ENCODE assay signal across 18 cellular contexts in the genomic region with DNA sequence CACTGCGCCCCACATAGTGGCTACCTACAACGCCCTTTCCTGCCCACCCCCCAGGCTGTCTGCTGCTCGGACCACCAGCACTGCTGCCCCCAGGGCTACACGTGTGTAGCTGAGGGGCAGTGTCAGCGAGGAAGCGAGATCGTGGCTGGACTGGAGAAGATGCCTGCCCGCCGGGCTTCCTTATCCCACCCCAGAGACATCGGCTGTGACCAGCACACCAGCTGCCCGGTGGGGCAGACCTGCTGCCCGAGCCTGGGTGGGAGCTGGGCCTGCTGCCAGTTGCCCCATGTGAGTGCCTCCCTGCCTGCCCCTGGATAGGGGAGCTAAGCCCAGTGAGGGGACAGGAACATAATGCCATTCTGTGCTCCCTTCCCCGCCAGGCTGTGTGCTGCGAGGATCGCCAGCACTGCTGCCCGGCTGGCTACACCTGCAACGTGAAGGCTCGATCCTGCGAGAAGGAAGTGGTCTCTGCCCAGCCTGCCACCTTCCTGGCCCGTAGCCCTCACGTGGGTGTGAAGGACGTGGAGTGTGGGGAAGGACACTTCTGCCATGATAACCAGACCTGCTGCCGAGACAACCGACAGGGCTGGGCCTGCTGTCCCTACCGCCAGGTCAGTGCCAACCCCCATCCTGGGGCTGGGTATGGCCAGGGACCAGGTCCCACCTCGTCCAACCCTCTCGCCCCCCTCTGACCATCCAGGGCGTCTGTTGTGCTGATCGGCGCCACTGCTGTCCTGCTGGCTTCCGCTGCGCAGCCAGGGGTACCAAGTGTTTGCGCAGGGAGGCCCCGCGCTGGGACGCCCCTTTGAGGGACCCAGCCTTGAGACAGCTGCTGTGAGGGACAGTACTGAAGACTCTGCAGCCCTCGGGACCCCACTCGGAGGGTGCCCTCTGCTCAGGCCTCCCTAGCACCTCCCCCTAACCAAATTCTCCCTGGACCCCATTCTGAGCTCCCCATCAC. TPM values are rescaled to one million over a fixed set of nuclear protein-coding genes. Genes with fewer than 3 reads are reported as not detected.
DNase-seq lines count a peak whose midpoint lies in the region; ATAC-seq and TF ChIP-seq lines count a peak whose summit lies in the region.
"Had no signal": no experiment of that assay in that cellular context is flagged by ENCODE, and none has a peak within 500 bp of the region (broad histone marks: within the 10 kb centered on the region; RNA-seq: fewer than 3 reads in every experiment).

No MANE protein-coding gene starts in this region.

- H3K27ac Mint-ChIP-seq in mesothelial cell of epicardium, result no peak overlapping the region
- H3K27ac Mint-ChIP-seq: stimulated activated naive CD8-positive, alpha-beta T cell treated with anti-CD3 and anti-CD28 coated beads, Interleukin-15, Interleukin-2, amounts not matched to agents 100 ng/mL and 50 ng/mL, for 24 hours had no signal

- WGBS in SK-N-SH (ENCODE audit: low lambda C conversion rate), result 92% methylated on average over 22 of the region's 38 CpGs

- no peak for TF ChIP-seq RAD21 in SK-N-SH (IDR thresholded peaks at IDR 0.05; ENCODE audit: low read length)

- ATAC-seq in SK-N-SH treated with all-trans-retinoic acid at 6 μM for 48 hours, result no peak
- no peak for ATAC-seq in Panc1
- ATAC-seq in HG02885 (IDR thresholded peaks at IDR 0.05; ENCODE audit: poor library complexity, unreplicated experiment), result no peak

- H3K9me3 ChIP-seq in SK-N-SH, result no peaks in the 10 kb centered on the region
- no peaks in the 10 kb centered on the region for H3K9me3 ChIP-seq in Panc1 (ENCODE audit: control insufficient read depth, insufficient read depth, low read depth, low read length)
- H3K9me3 ChIP-seq: esophagus muscularis mucosa, uterus had no signal

- H3K4me1 ChIP-seq in SK-N-SH (ENCODE audit: control insufficient read depth in 1 of 2, insufficient read depth in 2 of 2, low read depth in 1 of 2, low read length in 1 of 2), result no peaks in the 10 kb centered on the region
- H3K4me1 ChIP-seq in Panc1 (ENCODE audit: control insufficient read depth, insufficient read depth, low read length), result no peaks in the 10 kb centered on the region
- H3K4me1 ChIP-seq: uterus had no signal

- intact Hi-C loops in Panc1 (cut with micrococcal nuclease; ENCODE audit: unreplicated experiment), result no loop called here

- no peak for TF ChIP-seq EP300 in SK-N-SH (IDR thresholded peaks at IDR 0.05; ENCODE audit: borderline replicate concordance in 1 of 2, low read depth in 1 of 2, low read length in 1 of 2)

- H4K20me1 ChIP-seq in SK-N-SH (ENCODE audit: insufficient read depth), result peaks cover 7% of the 10 kb centered on the region; the same call in 1 of the 2 replicates

- H3K27me3 ChIP-seq in SK-N-SH (ENCODE audit: insufficient read depth), result no peaks in the 10 kb centered on the region
- H3K27me3 ChIP-seq in Panc1 (ENCODE audit: control insufficient read depth, insufficient read depth, low read length), result no peaks in the 10 kb centered on the region
- H3K27me3 ChIP-seq: esophagus muscularis mucosa, uterus had no signal

- H3K27ac ChIP-seq in SK-N-SH (ENCODE audit: low read depth in 2 of 2, low read length in 1 of 2), result no peak overlapping the region
- no peak overlapping the region for H3K27ac ChIP-seq in Panc1 (ENCODE audit: low read length)

- POLR2A ChIA-PET in SK-N-SH (lab: Yijun Ruan, JAX), result interaction anchor here (2.1 kb wide), 1 partner anchor 10 kb away, joined by 11 read pairs; a partner anchor contains a TSS
- POLR2A ChIA-PET in Panc1 (lab: Charles Lee), result interaction anchor here (0.6 kb wide), 1 partner anchor 37 kb away, joined by 18 read pairs; no protein-coding TSS in a partner anchor

- no peak overlapping the region for H3K4me2 ChIP-seq in SK-N-SH

- no peaks in the 10 kb centered on the region for H3K9me2 ChIP-seq in SK-N-SH

- H3K9me3 Mint-ChIP-seq in mesothelial cell of epicardium, result no peaks in the 10 kb centered on the region
- H3K9me3 Mint-ChIP-seq: stimulated activated naive CD8-positive, alpha-beta T cell treated with anti-CD3 and anti-CD28 coated beads, Interleukin-15, Interleukin-2, amounts not matched to agents 100 ng/mL and 50 ng/mL, for 24 hours had no signal

- no peaks in the 10 kb centered on the region for H3F3A ChIP-seq in SK-N-SH (replicated peaks; ENCODE audit: insufficient read depth)

- peaks cover 8% of the 10 kb centered on the region for H3K4me1 Mint-ChIP-seq in mesothelial cell of epicardium

- H3K4me3 Mint-ChIP-seq in mesothelial cell of epicardium, result peak overlapping the region; percentile 49
- H3K4me3 Mint-ChIP-seq: stimulated activated naive CD8-positive, alpha-beta T cell treated with anti-CD3 and anti-CD28 coated beads, Interleukin-15, Interleukin-2, amounts not matched to agents 100 ng/mL and 50 ng/mL, for 24 hours had no signal

- TF ChIP-seq CTCF in SK-N-SH (IDR thresholded peaks at IDR 0.05), result no peak
- no peak for TF ChIP-seq CTCF in Panc1 (IDR thresholded peaks at IDR 0.05)
- no peak for TF ChIP-seq CTCF in mesothelial cell of epicardium (IDR thresholded peaks at IDR 0.05; ENCODE audit: unreplicated experiment)

- DNase-seq in SK-N-SH (peak; percentile 32), Panc1 (ENCODE audit: low read depth, low spot score) (no peak), mesothelial cell of epicardium (ENCODE audit: low spot score in 2 of 2, unreplicated experiment in 2 of 2) (no peak), NCI-H1417 treated with DMSO at 0.1 percent for 48 hours (lab: John Stamatoyannopoulos, UW) (no peak)
- DNase-seq: 8988T; activated CD4-positive, alpha-beta T cell treated with anti-CD3 and anti-CD28 coated beads for 48 hours; activated T-cell treated with anti-CD3 and anti-CD28 coated beads, Interleukin-2, amount 50 U/mL, for 1 hour; amygdala; cortex of kidney; GDM1; NCI-H2107; T-helper 9 cell had no signal

- H3K4me3 ChIP-seq in SK-N-SH (ENCODE audit: low read depth in 2 of 2, low read length in 1 of 2) (no peak overlapping the region), Panc1 (ENCODE audit: low read depth in 2 of 2, low read length in 2 of 2) (no peak overlapping the region)

- no peaks in the 10 kb centered on the region for H3K27me3 Mint-ChIP-seq in mesothelial cell of epicardium (ENCODE audit: low read depth)
- H3K27me3 Mint-ChIP-seq: stimulated activated naive CD8-positive, alpha-beta T cell treated with anti-CD3 and anti-CD28 coated beads, Interleukin-15, Interleukin-2, amounts not matched to agents 100 ng/mL and 50 ng/mL, for 24 hours had no signal

- TSS peak; percentile 95 for BruUV-seq in Panc1 (replicated peaks; lab: Mats Ljungman, UMichigan)

- H3K9ac ChIP-seq in SK-N-SH, result no peak overlapping the region

- peaks cover 5% of the 10 kb centered on the region for H3K36me3 Mint-ChIP-seq in mesothelial cell of epicardium

- H3K79me2 ChIP-seq in SK-N-SH (ENCODE audit: insufficient read depth), result peaks cover 2% of the 10 kb centered on the region; the same call in 1 of the 2 replicates

- in situ Hi-C loops in Panc1 (cut with HindIII; ENCODE audit: low pct_unique_long_range_greater_than_20kb, low sequenced_read_pairs), result no loop called here

- CTCF ChIA-PET in SK-N-SH (lab: Yijun Ruan, JAX) (interaction anchor here (0.6 to 5.4 kb wide), 12 partner anchors 9 to 269 kb away, joined by 3 to 85 read pairs (median 8); a partner anchor contains a TSS), Panc1 (lab: Charles Lee) (no interaction called here)

- no peak overlapping the region for H2AFZ ChIP-seq in SK-N-SH (ENCODE audit: low read depth)

- H3K36me3 ChIP-seq in SK-N-SH (replicated peaks in 1 of 2; ENCODE audit: control insufficient read depth in 1 of 2, insufficient read depth in 2 of 2, low read length in 1 of 2) (peaks cover 0 to 35% of the 10 kb centered on the region in 2 experiments), Panc1 (ENCODE audit: control insufficient read depth, insufficient read depth, low read length) (no peaks in the 10 kb centered on the region)
- H3K36me3 ChIP-seq: uterus had no signal

TF ChIP-seq in SK-N-SH, 30 proteins besides CTCF, POLR2A, EP300 and RAD21 (continues in another document):
- no peak for TF ChIP-seq FOXM1 (IDR thresholded peaks at IDR 0.05; ENCODE audit: low read depth)
- no peak for TF ChIP-seq SIN3A (IDR thresholded peaks at IDR 0.05; ENCODE audit: borderline replicate concordance, low read depth, low read length)

TF ChIP-seq in SK-N-SH treated with all-trans-retinoic acid at 6 μM for 48 hours, 23 proteins besides CTCF, POLR2A, EP300 and RAD21 (continues in another document):
- TF ChIP-seq ZC3H10 (CRISPR knock-in tag; IDR thresholded peaks at IDR 0.05) (no peak), GLIS3 (CRISPR knock-in tag; IDR thresholded peaks at IDR 0.05) (no peak), BACH2 (CRISPR knock-in tag; IDR thresholded peaks at IDR 0.05; ENCODE audit: borderline replicate concordance) (no peak), RARB (CRISPR knock-in tag; IDR thresholded peaks at IDR 0.05) (no peak)

RNA-seq across cellular contexts. Expression of a gene that starts 7.1 kb away (rescaled TPM):
- 360 and 442 TPM in 2 replicates for polyA plus RNA-seq in SK-N-SH (2012; rRNA removed)
- 126 and 213 TPM in 2 replicates for polyA plus RNA-seq in SK-N-SH (2012; cell fraction: cytosol; rRNA removed)
- polyA plus RNA-seq in SK-N-SH (2012; cell fraction: nucleus; rRNA removed), result 427 and 781 TPM in 2 replicates
- total RNA-seq in Panc1 (2021; ENCODE audit: unreplicated experiment) (304 TPM), mesothelial cell of epicardium (128 to 144 TPM (median 137 TPM) in 3 replicates)
- 858 TPM for polyA plus RNA-seq in Panc1 (2012; ENCODE audit: insufficient read length)

RNA-seq across cellular contexts. Expression of a gene that starts 11.4 kb away (rescaled TPM):
- polyA plus RNA-seq in SK-N-SH (2012; rRNA removed), result 4.8 and 4.9 TPM in 2 replicates
- polyA plus RNA-seq in SK-N-SH (2012; cell fraction: cytosol; rRNA removed), result 1.8 and 3.6 TPM in 2 replicates
- 4.0 and 4.5 TPM in 2 replicates for polyA plus RNA-seq in SK-N-SH (2012; cell fraction: nucleus; rRNA removed)
- total RNA-seq in Panc1 (2021; ENCODE audit: unreplicated experiment) (7.6 TPM), mesothelial cell of epicardium (58.0 to 64.7 TPM (median 60.7 TPM) in 3 replicates)
- polyA plus RNA-seq in Panc1 (2012; ENCODE audit: insufficient read length), result 11.9 TPM

RNA-seq across cellular contexts. Expression of a gene that starts 27.6 kb away (rescaled TPM):
- 106 and 131 TPM in 2 replicates for polyA plus RNA-seq in SK-N-SH (2012; rRNA removed)
- polyA plus RNA-seq in SK-N-SH (2012; cell fraction: cytosol; rRNA removed), result 58.4 and 82.3 TPM in 2 replicates
- polyA plus RNA-seq in SK-N-SH (2012; cell fraction: nucleus; rRNA removed), result 260 and 343 TPM in 2 replicates
- total RNA-seq in Panc1 (2021; ENCODE audit: unreplicated experiment) (138 TPM), mesothelial cell of epicardium (106 to 113 TPM (median 112 TPM) in 3 replicates)
- polyA plus RNA-seq in Panc1 (2012; ENCODE audit: insufficient read length), result 178 TPM

RNA-seq across cellular contexts. Expression of a gene that starts 37.2 kb away (rescaled TPM):
- 1.3 and 1.9 TPM in 2 replicates for polyA plus RNA-seq in SK-N-SH (2012; rRNA removed)
- polyA plus RNA-seq in SK-N-SH (2012; cell fraction: cytosol; rRNA removed), result 0.21 and 0.35 TPM in 2 replicates
- polyA plus RNA-seq in SK-N-SH (2012; cell fraction: nucleus; rRNA removed), result 7.6 and 8.4 TPM in 2 replicates
- total RNA-seq in Panc1 (2021; ENCODE audit: unreplicated experiment) (2.4 TPM), mesothelial cell of epicardium (12.2 to 15.9 TPM (median 13.6 TPM) in 3 replicates)
- 2.1 TPM for polyA plus RNA-seq in Panc1 (2012; ENCODE audit: insufficient read length)
- total RNA-seq: HT1080 had no signal

RNA-seq across cellular contexts. Expression of a gene that starts 43.8 kb away (rescaled TPM):
- 8.9 and 11.0 TPM in 2 replicates for polyA plus RNA-seq in SK-N-SH (2012; rRNA removed)
- 5.8 and 7.9 TPM in 2 replicates for polyA plus RNA-seq in SK-N-SH (2012; cell fraction: cytosol; rRNA removed)
- 21.4 and 28.5 TPM in 2 replicates for polyA plus RNA-seq in SK-N-SH (2012; cell fraction: nucleus; rRNA removed)
- 3.6 TPM for total RNA-seq in Panc1 (2021; ENCODE audit: unreplicated experiment)
- polyA plus RNA-seq in Panc1 (2012; ENCODE audit: insufficient read length), result 4.4 TPM
- total RNA-seq in mesothelial cell of epicardium, result 0.34 to 0.60 TPM (median 0.53 TPM) in 3 replicates
